ENCODE assay signal across 1 cellular context in genomic region chr2:24489465-24489864, GRCh38.
TF ChIP-seq lines count a peak whose summit lies in the region.

No MANE protein-coding gene starts in this region.

TF ChIP-seq in HCT116, 20 proteins besides CTCF, POLR2A, EP300 and RAD21 (continued from another document):
- TF ChIP-seq REST (IDR thresholded peaks at IDR 0.05; ENCODE audit: low read depth) (no peak), YY1 (IDR thresholded peaks at IDR 0.05; ENCODE audit: extremely low read depth, insufficient replicate concordance, low read depth, low read length) (no peak)
